Comparison of ENCODE assay signal across 1 cellular context in the genomic region with DNA sequence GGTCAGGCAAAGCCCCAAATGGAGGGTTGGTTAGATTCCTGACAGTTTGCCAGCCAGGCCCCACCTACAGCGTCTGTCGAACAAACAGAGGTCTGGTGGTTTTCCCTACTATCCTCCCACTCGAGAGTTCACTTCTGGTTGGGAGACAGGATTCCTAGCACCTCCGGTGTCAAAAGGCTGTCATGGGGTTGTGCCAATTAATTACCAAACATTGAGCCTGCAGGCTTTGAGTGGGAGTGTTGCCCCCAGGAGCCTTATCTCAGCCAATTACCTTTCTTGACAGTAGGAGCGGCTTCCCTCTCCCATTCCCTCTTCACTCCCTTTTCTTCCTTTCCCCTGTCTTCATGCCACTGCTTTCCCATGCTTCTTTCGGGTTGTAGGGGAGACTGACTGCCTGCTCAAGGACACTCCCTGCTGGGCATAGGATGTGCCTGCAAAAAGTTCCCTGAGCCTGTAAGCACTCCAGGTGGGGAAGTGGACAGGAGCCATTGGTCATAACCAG.
TF ChIP-seq lines count a peak whose summit lies in the region.

No MANE protein-coding gene starts in this region.

TF ChIP-seq in H1, 55 proteins besides CTCF, POLR2A, EP300 and RAD21:
- no peak for TF ChIP-seq BCL11A (IDR thresholded peaks at IDR 0.05; ENCODE audit: low read depth in 2 of 2, low read length in 2 of 2)
TF ChIP-seq in H1: peak in this region for 0.
